ENCODE assay signal across 7 cellular contexts in the genomic region with DNA sequence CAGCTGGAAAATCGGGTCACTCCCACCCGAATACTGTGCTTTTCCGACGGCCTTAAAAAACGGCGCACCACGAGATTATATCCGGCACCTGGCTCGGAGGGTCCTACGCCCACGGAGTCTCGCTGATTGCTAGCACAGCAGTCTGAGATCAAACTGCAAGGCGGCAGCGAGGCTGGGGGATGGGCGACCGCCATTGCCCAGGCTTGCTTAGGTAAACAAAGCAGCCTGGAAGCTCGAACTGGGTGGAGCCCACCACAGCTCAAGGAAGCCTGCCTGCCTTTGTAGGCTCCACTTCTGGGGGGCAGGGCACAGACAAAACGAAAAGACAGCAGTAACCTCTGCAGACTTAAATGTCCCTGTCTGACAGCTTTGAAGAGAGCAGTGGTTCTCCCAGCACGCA.
DNase-seq lines count a peak whose midpoint lies in the region; TF ChIP-seq lines count a peak whose summit lies in the region.
"Not testable (repeated sequence)": the region's sequence is repeated elsewhere in the genome, so short reads cannot be mapped to it uniquely, and the experiment has no call there.

No MANE protein-coding gene starts in this region.

- H3K4me1 Mint-ChIP-seq in activated T-cell treated with anti-CD3 and anti-CD28 coated beads, Interleukin-2, amount 50 U/mL, for 24 hours (ENCODE audit: low read depth); MCF 10A (ENCODE audit: insufficient read depth, unreplicated experiment): not testable (repeated sequence)

- WGBS in hepatocyte (ENCODE audit: low lambda C conversion rate, missing lambda C conversion rate) = 12% methylated on average over 19 of the region's 19 CpGs
- WGBS in mesodermal cell (ENCODE audit: insufficient coverage in 2 of 2), 2 experiments = 6 to 15% methylated on average over 14 to 16 of the region's 19 CpGs
- WGBS in smooth muscle cell (ENCODE audit: low lambda C conversion rate) = 5% methylated on average over 19 of the region's 19 CpGs

- H3K9me2 ChIP-seq in hepatocyte (replicated peaks; ENCODE audit: insufficient read depth) = not testable (repeated sequence)

- not testable (repeated sequence) for H3K36me3 Mint-ChIP-seq in activated T-cell treated with anti-CD3 and anti-CD28 coated beads, Interleukin-2, amount 50 U/mL, for 24 hours (ENCODE audit: low read depth); MCF 10A (ENCODE audit: insufficient read depth, unreplicated experiment)

- not testable (repeated sequence) for H3K9me3 Mint-ChIP-seq in activated T-cell treated with anti-CD3 and anti-CD28 coated beads, Interleukin-2, amount 50 U/mL, for 24 hours; MCF 10A (ENCODE audit: unreplicated experiment)

- not testable (repeated sequence) for H3K9me3 ChIP-seq in HUES6 (ENCODE audit: control insufficient read depth, insufficient read depth, low read depth, low read length); NT2/D1 (ENCODE audit: insufficient read depth, low read length); hepatocyte (ENCODE audit: low read depth); mesodermal cell (ENCODE audit: control insufficient read depth, low read length); smooth muscle cell (replicated peaks; ENCODE audit: low read depth)

- not testable (repeated sequence) for BruUV-seq in MCF 10A (replicated peaks; lab: Mats Ljungman, UMichigan)

- H3K4me3 Mint-ChIP-seq in activated T-cell treated with anti-CD3 and anti-CD28 coated beads, Interleukin-2, amount 50 U/mL, for 24 hours = peak overlapping the region; percentile 60
- H3K4me3 Mint-ChIP-seq in MCF 10A (ENCODE audit: unreplicated experiment) = peak overlapping the region; percentile 8

- H3K27me3 Mint-ChIP-seq in activated T-cell treated with anti-CD3 and anti-CD28 coated beads, Interleukin-2, amount 50 U/mL, for 24 hours = peaks cover 34% of the 10 kb centered on the region
- H3K27me3 Mint-ChIP-seq in MCF 10A (ENCODE audit: insufficient read depth, unreplicated experiment) = not testable (repeated sequence)

- H3K4me3 ChIP-seq in HUES6 (ENCODE audit: low read depth, low read length) (peak overlapping the region; percentile 58), NT2/D1 (ENCODE audit: insufficient read length, low read depth) (peak overlapping the region; percentile 42), hepatocyte (peak overlapping the region; percentile 17), mesodermal cell (ENCODE audit: extremely low read depth, insufficient read depth, low read length, poor library complexity, severe bottlenecking) (peak overlapping the region; percentile 2), smooth muscle cell (peak overlapping the region; percentile 55)

- H4K20me1 ChIP-seq in hepatocyte (ENCODE audit: insufficient read depth, poor library complexity, severe bottlenecking); smooth muscle cell (ENCODE audit: low read depth): not testable (repeated sequence)

- H2AFZ ChIP-seq in hepatocyte (peak overlapping the region; percentile 38), smooth muscle cell (ENCODE audit: low read depth) (peak overlapping the region; percentile 79)

- H3K9ac ChIP-seq in HUES6 (ENCODE audit: low read length); NT2/D1 (ENCODE audit: insufficient read length, low read depth); smooth muscle cell (ENCODE audit: low read depth): not testable (repeated sequence)

- TF ChIP-seq CTCF in MCF 10A (IDR thresholded peaks at IDR 0.05; ENCODE audit: unreplicated experiment); hepatocyte (IDR thresholded peaks at IDR 0.05; ENCODE audit: poor library complexity); smooth muscle cell (IDR thresholded peaks at IDR 0.05; ENCODE audit: borderline replicate concordance, insufficient read depth, poor library complexity, severe bottlenecking): not testable (repeated sequence)

- peaks cover 10% of the 10 kb centered on the region for H3K27me3 ChIP-seq in HUES6 (ENCODE audit: control insufficient read depth, insufficient read depth, low read length)
- not testable (repeated sequence) for H3K27me3 ChIP-seq in NT2/D1 (ENCODE audit: insufficient read depth, insufficient read length); hepatocyte; smooth muscle cell (ENCODE audit: low read depth)

- H3K79me2 ChIP-seq in hepatocyte; smooth muscle cell (ENCODE audit: low read depth): not testable (repeated sequence)

- DNase-seq in NT2/D1 (ENCODE audit: low read depth, low spot score) (peak; percentile 23), hepatocyte (ENCODE audit: low spot score) (peak; percentile 7)
- peak; percentile 31 for DNase-seq in activated T-cell treated with anti-CD3 and anti-CD28 coated beads, Interleukin-2, amount 50 U/mL, for 24 hours
- DNase-seq in MCF 10A (ENCODE audit: unreplicated experiment); smooth muscle cell (lab: John Stamatoyannopoulos, UW; ENCODE audit: unreplicated experiment): not testable (repeated sequence)

- POLR2A ChIA-PET in MCF 10A (lab: Yijun Ruan, JAX) = not testable (repeated sequence)

- not testable (repeated sequence) for H3K27ac ChIP-seq in HUES6 (ENCODE audit: low read depth, low read length); hepatocyte; mesodermal cell (ENCODE audit: low read depth, low read length, severe bottlenecking); smooth muscle cell (ENCODE audit: low read depth)

- not testable (repeated sequence) for H3F3A ChIP-seq in smooth muscle cell (ENCODE audit: low read depth)

- CTCF ChIA-PET in MCF 10A (lab: Yijun Ruan, JAX) = not testable (repeated sequence)

- not testable (repeated sequence) for H3K4me1 ChIP-seq in HUES6 (ENCODE audit: control insufficient read depth, insufficient read depth, low read length); NT2/D1 (ENCODE audit: insufficient read depth, insufficient read length); hepatocyte (ENCODE audit: insufficient read depth); mesodermal cell (ENCODE audit: control insufficient read depth, insufficient read depth, low read length, poor library complexity, severe bottlenecking); smooth muscle cell (ENCODE audit: low read depth)

- H3K27ac Mint-ChIP-seq in activated T-cell treated with anti-CD3 and anti-CD28 coated beads, Interleukin-2, amount 50 U/mL, for 24 hours; MCF 10A (ENCODE audit: low read depth, unreplicated experiment): not testable (repeated sequence)

- not testable (repeated sequence) for H3K36me3 ChIP-seq in HUES6 (ENCODE audit: control insufficient read depth, insufficient read depth, low read length); NT2/D1 (ENCODE audit: insufficient read depth, insufficient read length, low read length); hepatocyte (replicated peaks; ENCODE audit: insufficient read depth, low read depth); mesodermal cell (ENCODE audit: control insufficient read depth, insufficient read depth, low read length); smooth muscle cell (ENCODE audit: low read depth)

- intact Hi-C loops in MCF 10A (cut with micrococcal nuclease) = not testable (repeated sequence)

- peak overlapping the region; percentile 76 for H3K4me2 ChIP-seq in hepatocyte
- peak overlapping the region; percentile 86 for H3K4me2 ChIP-seq in smooth muscle cell

Comparison
In these comparisons a context has a peak if more than half of its experiments do, and no peak if none do; other contexts are left out.
1. H3K4me3 ChIP-seq: peak in every context shown above with its lines; median percentile 58 in HUES6; 55 in smooth muscle cell; 42 in NT2/D1; 17 in hepatocyte; 2 in mesodermal cell.